Comparison of ENCODE assay signal across 26 cellular contexts in the genomic region with DNA sequence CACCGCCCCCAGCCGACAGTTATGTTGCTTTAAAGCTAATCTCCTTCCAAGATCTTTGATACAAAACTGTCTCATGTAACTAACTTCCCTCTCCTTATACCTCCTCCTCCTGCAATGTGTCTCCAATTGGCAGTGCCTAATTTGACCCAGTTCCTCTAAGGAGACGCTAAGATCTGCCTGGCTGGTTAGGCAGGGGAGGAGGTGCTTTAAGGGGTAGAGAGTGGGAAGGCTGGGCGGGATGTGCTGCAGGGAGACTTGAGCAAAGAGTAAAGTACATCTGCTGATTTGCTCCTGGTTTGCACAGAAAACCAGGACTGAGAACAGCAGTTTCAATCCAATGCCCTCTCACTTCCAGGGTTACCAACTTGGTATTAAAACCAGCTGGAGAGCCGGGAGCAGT. TPM values are rescaled to one million over a fixed set of nuclear protein-coding genes. Genes with fewer than 3 reads are reported as not detected.
DNase-seq lines count a peak whose midpoint lies in the region; ATAC-seq, FAIRE-seq and TF ChIP-seq lines count a peak whose summit lies in the region.
"Had no signal": no experiment of that assay in that cellular context is flagged by ENCODE, and none has a peak within 500 bp of the region (broad histone marks: within the 10 kb centered on the region; RNA-seq: fewer than 3 reads in every experiment).

No MANE protein-coding gene starts in this region.

- H3K4me1 ChIP-seq in Caco-2, result peaks cover 74% of the 10 kb centered on the region
- peaks cover 0 to 2% of the 10 kb centered on the region in 2 donors for H3K4me1 ChIP-seq in esophagus (ENCODE audit: control insufficient read depth in 2 of 2, insufficient read depth in 2 of 2, low read length in 1 of 2)
- H3K4me1 ChIP-seq in small intestine (ENCODE audit: control insufficient read depth in 2 of 2, insufficient read depth in 1 of 2, low read depth in 1 of 2, low read length in 1 of 2), result peaks cover 0 to 7% of the 10 kb centered on the region in 2 donors
- peaks cover 0 to under 1% (median 0%) of the 10 kb centered on the region in 4 donors for H3K4me1 ChIP-seq in tibial artery
- H3K4me1 ChIP-seq: SJCRH30 had no signal

- H3K9me3 Mint-ChIP-seq in Caco-2 (ENCODE audit: unreplicated experiment), result no peaks in the 10 kb centered on the region
- H3K9me3 Mint-ChIP-seq: activated CD8-positive, alpha-beta T cell treated with anti-CD3 and anti-CD28 coated beads for 36 hours; activated naive CD4-positive, alpha-beta T cell treated with anti-CD3 and anti-CD28 coated beads, Interleukin-2, amount 50 U/mL, for 72 hours; activated T-helper 2 cell treated with anti-CD3 and anti-CD28 coated beads, Interferon-gamma antibody, Interleukin-2, Interleukin-4, amounts not matched to agents 10 μg/mL and 5 μg/mL and 100 μg/mL, durations not matched to agents 14 hours and 24 hours and 36 hours; T-cell had no signal

- peaks cover 1% of the 10 kb centered on the region; the same call in 1 of the 2 replicates for H3K36me3 ChIP-seq in Caco-2 (ENCODE audit: control insufficient read depth, insufficient read depth, low read length)
- H3K36me3 ChIP-seq in esophagus (ENCODE audit: control insufficient read depth in 2 of 2, insufficient read depth in 2 of 2, low read length in 1 of 2), result no peaks in the 10 kb centered on the region
- no peaks in the 10 kb centered on the region for H3K36me3 ChIP-seq in small intestine (ENCODE audit: control insufficient read depth in 2 of 2, insufficient read depth in 2 of 2, low read length in 2 of 2)
- H3K36me3 ChIP-seq in tibial artery, result peaks cover 0 to 23% (median 6%) of the 10 kb centered on the region in 3 donors
- H3K36me3 ChIP-seq: cardiac muscle cell, SJCRH30 had no signal

- no peaks in the 10 kb centered on the region for H3K9me3 ChIP-seq in Caco-2
- H3K9me3 ChIP-seq in esophagus (ENCODE audit: control insufficient read depth in 2 of 2, insufficient read depth in 1 of 2, low read depth in 1 of 2, low read length in 1 of 2), result no peaks in the 10 kb centered on the region
- no peaks in the 10 kb centered on the region for H3K9me3 ChIP-seq in small intestine (ENCODE audit: control insufficient read depth, low read depth)
- H3K9me3 ChIP-seq in tibial artery, result no peaks in the 10 kb centered on the region
- H3K9me3 ChIP-seq: SJCRH30 had no signal

- peaks cover 50% of the 10 kb centered on the region for H3K4me1 Mint-ChIP-seq in Caco-2 (ENCODE audit: low read depth, unreplicated experiment)

- H3K27me3 ChIP-seq in Caco-2 (replicated peaks; ENCODE audit: control insufficient read depth, insufficient read depth, low read length), result no peaks in the 10 kb centered on the region
- H3K27me3 ChIP-seq in esophagus (ENCODE audit: control insufficient read depth in 1 of 2, insufficient read depth in 2 of 2, low read length in 2 of 2), result no peaks in the 10 kb centered on the region
- H3K27me3 ChIP-seq in small intestine (ENCODE audit: control insufficient read depth in 2 of 2, insufficient read depth in 2 of 2, low read length in 2 of 2), result no peaks in the 10 kb centered on the region
- no peaks in the 10 kb centered on the region for H3K27me3 ChIP-seq in tibial artery
- H3K27me3 ChIP-seq: cardiac muscle cell, SJCRH30 had no signal

- ATAC-seq in HG03196 (IDR thresholded peaks at IDR 0.05; ENCODE audit: unreplicated experiment) (no peak), GM18909 (IDR thresholded peaks at IDR 0.05; ENCODE audit: poor library complexity, unreplicated experiment) (no peak)
- ATAC-seq: activated CD8-positive, alpha-beta T cell treated with anti-CD3 and anti-CD28 coated beads for 36 hours; activated naive CD4-positive, alpha-beta T cell treated with anti-CD3 and anti-CD28 coated beads, Interleukin-2, amount 50 U/mL, for 72 hours; T-cell had no signal

- peak overlapping the region; percentile 36 for H3K27ac Mint-ChIP-seq in Caco-2 (ENCODE audit: unreplicated experiment)
- H3K27ac Mint-ChIP-seq: activated CD8-positive, alpha-beta T cell treated with anti-CD3 and anti-CD28 coated beads for 36 hours; activated naive CD4-positive, alpha-beta T cell treated with anti-CD3 and anti-CD28 coated beads, Interleukin-2, amount 50 U/mL, for 72 hours; activated T-helper 2 cell treated with anti-CD3 and anti-CD28 coated beads, Interferon-gamma antibody, Interleukin-2, Interleukin-4, amounts not matched to agents 10 μg/mL and 5 μg/mL and 100 μg/mL, durations not matched to agents 14 hours and 24 hours and 36 hours; B cell; progenitor cell of endocrine pancreas; T-cell had no signal

- TF ChIP-seq CTCF in Caco-2 (IDR thresholded peaks at IDR 0.05; ENCODE audit: insufficient read depth in 1 of 2, low read depth in 1 of 2, low read length in 1 of 2, severe bottlenecking in 1 of 2, unreplicated experiment in 1 of 2) (no peak), tibial artery (IDR thresholded peaks at IDR 0.05) (no peak)

- H3K4me3 Mint-ChIP-seq in Caco-2 (ENCODE audit: unreplicated experiment), result no peak overlapping the region
- H3K4me3 Mint-ChIP-seq: activated CD8-positive, alpha-beta T cell treated with anti-CD3 and anti-CD28 coated beads for 36 hours; B cell; T-cell had no signal

- BruUV-seq in Caco-2 (replicated peaks; lab: Mats Ljungman, UMichigan), result no TSS peak

- DNase-seq in Caco-2, result no peak
- DNase-seq in middle frontal gyrus (ENCODE audit: extremely low spot score, low spot score), result peak; percentile 27
- DNase-seq in small intestine, result peak; percentile 53
- no peak for DNase-seq in NCI-H510A treated with DMSO at 0.1 percent for 48 hours (lab: John Stamatoyannopoulos, UW)
- DNase-seq in tibial artery, result no peak
- DNase-seq: activated CD4-positive, alpha-beta T cell treated with anti-CD3 and anti-CD28 coated beads for 1 hour; activated CD8-positive, alpha-beta T cell treated with anti-CD3 and anti-CD28 coated beads for 36 hours; GDM1; IMR-90; NCI-H1417; NCI-H446; NCI-H82; SJCRH30; stimulated activated CD4-positive, alpha-beta T cell treated with anti-CD3 and anti-CD28 coated beads, Interleukin-15, amount 100 ng/mL, for 24 hours; stimulated activated naive CD4-positive, alpha-beta T cell; T-cell had no signal

- peaks cover 33% of the 10 kb centered on the region for H3K36me3 Mint-ChIP-seq in Caco-2 (ENCODE audit: insufficient read depth, unreplicated experiment)
- H3K36me3 Mint-ChIP-seq: activated naive CD4-positive, alpha-beta T cell treated with anti-CD3 and anti-CD28 coated beads, Interleukin-2, amount 50 U/mL, for 72 hours had no signal

- H3K27ac ChIP-seq in esophagus (ENCODE audit: low read depth in 2 of 2, low read length in 1 of 2) (peak overlapping the region; percentile 11 to 34), small intestine (ENCODE audit: low read depth in 1 of 2, low read length in 1 of 2) (no peak overlapping the region), tibial artery (no peak overlapping the region)
- H3K27ac ChIP-seq: cardiac muscle cell, SJCRH30 had no signal

- H3K4me3 ChIP-seq in Caco-2 (ENCODE audit: low read depth, low read length) (no peak overlapping the region), esophagus (ENCODE audit: low read depth in 1 of 2, low read length in 2 of 2) (no peak overlapping the region), small intestine (ENCODE audit: low read depth in 1 of 2, low read length in 2 of 2) (no peak overlapping the region), tibial artery (no peak overlapping the region)
- H3K4me3 ChIP-seq: cardiac muscle cell, SJCRH30 had no signal

- FAIRE-seq in small intestine (lab: Jason Lieb, UNC), result no peak
- FAIRE-seq: H54, islet of Langerhans had no signal

- POLR2A ChIA-PET in Caco-2 (lab: Charles Lee), result interaction anchor here (1.1 kb wide), 1 partner anchor 82 kb away, joined by 3 read pairs; no protein-coding TSS in a partner anchor

- no peaks in the 10 kb centered on the region for H3K27me3 Mint-ChIP-seq in Caco-2 (ENCODE audit: insufficient read depth, unreplicated experiment)
- H3K27me3 Mint-ChIP-seq: activated CD8-positive, alpha-beta T cell treated with anti-CD3 and anti-CD28 coated beads for 36 hours; B cell; progenitor cell of endocrine pancreas; T-cell had no signal

- 84 to 88% methylated on average over 5 of the region's 5 CpGs for WGBS in esophagus, 2 donors
- WGBS in small intestine, 3 donors, result 32 to 68% (median 47%) methylated on average over 5 of the region's 5 CpGs

- CTCF ChIA-PET in Caco-2 (lab: Charles Lee), result interaction anchor here (0.6 to 2.7 kb wide), 3 partner anchors 16 to 560 kb away, joined by 3 to 11 read pairs (median 5); no protein-coding TSS in a partner anchor

- intact Hi-C loops in Caco-2 (cut with micrococcal nuclease; ENCODE audit: unreplicated experiment), result no loop called here
- intact Hi-C loops in tibial artery (cut with DNase I; ENCODE audit: low total_unique reads), result no loop called here

RNA-seq across cellular contexts. Expression of gene IKZF4, which starts 7.4 kb away (rescaled TPM):
- total RNA-seq in Caco-2 (2022), result 15.6 and 15.7 TPM in 2 replicates
- polyA plus RNA-seq in esophagus, result 1 to 10 TPM; 1.5 TPM
- 1 to 10 TPM; 1.1 to 1.8 (median 1.3) TPM for polyA plus RNA-seq in small intestine

RNA-seq across cellular contexts. Expression of gene SUOX, which starts 16.4 kb away (rescaled TPM):
- total RNA-seq in Caco-2 (2022), result 37.9 and 40.8 TPM in 2 replicates
- 10 to 100 TPM; 14.3 to 14.9 TPM for polyA plus RNA-seq in esophagus
- polyA plus RNA-seq in small intestine, result 10 to 100 TPM in 2 of 3 donors, 1 to 10 TPM in 1; 7.3 to 13.9 (median 13.4) TPM

RNA-seq across cellular contexts. Expression of gene RPS26, which starts 28.2 kb away (rescaled TPM):
- 50.2 and 60.4 TPM in 2 replicates for total RNA-seq in Caco-2 (2022)
- polyA plus RNA-seq in esophagus (100 to 1,000 TPM; 899 to 941 TPM), small intestine (1,000 to 10,000 TPM; 1,020 to 1,993 (median 1,332) TPM)

RNA-seq across cellular contexts. Expression of gene RAB5B, which starts 39.6 kb away (rescaled TPM):
- 98.4 and 107 TPM in 2 replicates for total RNA-seq in Caco-2 (2022)
- polyA plus RNA-seq in esophagus (10 to 100 TPM; 78.2 to 88.8 TPM), small intestine (10 to 100 TPM; 45.8 to 49.4 (median 47.5) TPM)

RNA-seq across cellular contexts. Expression of gene CDK2, which starts 46.9 kb away (rescaled TPM):
- 103 and 110 TPM in 2 replicates for total RNA-seq in Caco-2 (2022)
- 10 to 100 TPM in 1 of 2 donors, 1 to 10 TPM in 1; 9.2 to 18.8 TPM for polyA plus RNA-seq in esophagus
- polyA plus RNA-seq in small intestine, result 10 to 100 TPM in 1 of 3 donors, 1 to 10 TPM in 2; 7.6 to 20.8 (median 9.7) TPM

Comparison
In these comparisons a context has a peak if more than half of its experiments do, and no peak if none do; other contexts are left out.
1. DNase-seq: peak in middle frontal gyrus (single experiment) and small intestine (single experiment); none in Caco-2 (0 of 2), NCI-H510A treated with DMSO at 0.1 percent for 48 hours (single experiment) and tibial artery (0 of 2).
2. H3K27ac ChIP-seq: peak in esophagus (2 of 2); none in small intestine (0 of 2) and tibial artery (0 of 2).